Comparison of ENCODE assay signal across 11 cellular contexts in the genomic region with DNA sequence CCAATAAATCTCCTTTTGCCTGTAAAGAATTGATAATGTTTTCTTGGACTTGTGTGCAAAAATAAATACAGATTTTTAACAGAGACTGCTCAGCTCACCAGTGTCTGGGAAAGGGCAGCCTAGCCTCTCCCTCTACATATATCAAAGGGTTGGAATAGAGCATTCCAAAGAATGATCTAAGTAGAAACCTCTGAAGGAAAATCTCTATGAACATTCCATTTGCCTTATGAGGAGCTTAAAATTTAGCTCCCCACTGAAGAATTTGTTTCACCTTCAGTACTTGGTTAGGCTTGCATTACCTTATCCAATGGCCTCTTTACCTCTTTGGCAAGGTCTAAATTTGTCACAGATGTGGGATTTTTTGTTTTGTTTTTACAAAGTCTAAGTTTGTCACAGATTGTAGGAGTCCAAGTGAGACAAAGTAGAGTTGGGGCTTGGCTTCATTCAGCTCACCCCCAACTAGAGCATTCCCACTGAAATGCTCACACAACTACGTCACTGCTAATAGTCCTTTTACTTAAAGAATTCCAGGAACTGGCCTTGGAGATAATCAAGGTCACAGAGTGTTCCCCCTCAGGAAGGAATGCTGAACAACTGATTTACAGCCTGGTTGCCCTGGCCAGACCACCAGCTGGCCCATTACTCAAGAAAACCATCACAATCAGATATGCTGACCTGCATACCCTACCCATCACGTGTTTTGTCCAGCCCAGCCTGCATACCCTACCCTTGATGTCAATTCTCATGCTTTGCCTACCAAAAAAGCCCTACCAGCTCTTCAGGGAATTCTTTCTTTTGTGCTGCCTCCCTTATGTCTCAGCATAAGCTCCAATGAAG. TPM values are rescaled to one million over a fixed set of nuclear protein-coding genes. Genes with fewer than 3 reads are reported as not detected.
DNase-seq lines count a peak whose midpoint lies in the region; ATAC-seq and TF ChIP-seq lines count a peak whose summit lies in the region.
"Had no signal": no experiment of that assay in that cellular context is flagged by ENCODE, and none has a peak within 500 bp of the region (broad histone marks: within the 10 kb centered on the region; RNA-seq: fewer than 3 reads in every experiment).

No MANE protein-coding gene starts in this region.

- DNase-seq in AG08395 (ENCODE audit: low spot score) (peak; percentile 36), glomerular endothelial cell (ENCODE audit: extremely low read depth, low read depth, low spot score) (peak; percentile 99), non-pigmented ciliary epithelial cell (ENCODE audit: low read depth) (peak; percentile 38), NCI-H2081 treated with DMSO at 0.1 percent for 48 hours (lab: John Stamatoyannopoulos, UW) (no peak), ureter (ENCODE audit: low spot score) (no peak), SKM-1 treated with dmso at 0.1 percent for 144 hours (lab: John Stamatoyannopoulos, UW; ENCODE audit: unreplicated experiment) (no peak)
- no peak for DNase-seq in stimulated activated CD4-positive, alpha-beta T cell treated with anti-CD3 and anti-CD28 coated beads, Interleukin-4, amount 100 ng/mL, for 4 hours
- DNase-seq: Kasumi-1, NCI-H2171 treated with DMSO at 0.1 percent for 48 hours, RPMI8226 had no signal

- ATAC-seq in SK-N-SH treated with all-trans-retinoic acid at 6 μM for 48 hours: peak; percentile 80

TF ChIP-seq in SK-N-SH treated with all-trans-retinoic acid at 6 μM for 48 hours, 23 proteins besides CTCF, POLR2A, EP300 and RAD21:
- TF ChIP-seq ISL1 (CRISPR knock-in tag; IDR thresholded peaks at IDR 0.05) (peak; percentile 99), ARNTL (CRISPR knock-in tag; IDR thresholded peaks at IDR 0.05; ENCODE audit: borderline replicate concordance, low read depth) (no peak; the same call in 1 of the 2 replicates), ZFP30 (CRISPR knock-in tag; IDR thresholded peaks at IDR 0.05) (no peak), ZC3H10 (CRISPR knock-in tag; IDR thresholded peaks at IDR 0.05) (no peak), PPARA (CRISPR knock-in tag; IDR thresholded peaks at IDR 0.05; ENCODE audit: borderline replicate concordance) (no peak), RARB (CRISPR knock-in tag; IDR thresholded peaks at IDR 0.05) (peak; percentile 61; the same call in 1 of the 2 replicates), BACH2 (CRISPR knock-in tag; IDR thresholded peaks at IDR 0.05; ENCODE audit: borderline replicate concordance) (no peak), TOX (CRISPR knock-in tag; IDR thresholded peaks at IDR 0.05; ENCODE audit: borderline replicate concordance) (no peak), TCF4 (CRISPR knock-in tag; IDR thresholded peaks at IDR 0.05; ENCODE audit: borderline replicate concordance) (no peak), ESRRG (CRISPR knock-in tag; IDR thresholded peaks at IDR 0.05) (peak; percentile 92), ZFP3 (CRISPR knock-in tag; IDR thresholded peaks at IDR 0.05) (peak; percentile 87), ZNF565 (CRISPR knock-in tag; conservative IDR thresholded peaks at IDR 0.05; ENCODE audit: low read depth) (no peak; the same call in 1 of the 2 replicates), ZNF8 (CRISPR knock-in tag; IDR thresholded peaks at IDR 0.05) (0 out of 2 replicates have a peak, but pooled peaks have one; percentile 7), OSR1 (CRISPR knock-in tag; IDR thresholded peaks at IDR 0.05) (no peak), POU6F1 (CRISPR knock-in tag; IDR thresholded peaks at IDR 0.05; ENCODE audit: borderline replicate concordance, low read depth) (0 out of 2 replicates have a peak, but pooled peaks have one; percentile 37), PATZ1 (CRISPR knock-in tag; IDR thresholded peaks at IDR 0.05; ENCODE audit: borderline replicate concordance) (peak; percentile 79; the same call in 1 of the 2 replicates), CREB5 (CRISPR knock-in tag; IDR thresholded peaks at IDR 0.05; ENCODE audit: low read depth) (peak; percentile 93), SNAI2 (CRISPR knock-in tag; IDR thresholded peaks at IDR 0.05) (peak; percentile 75; the same call in 1 of the 2 replicates), ZNF70 (CRISPR knock-in tag; IDR thresholded peaks at IDR 0.05) (no peak), GLIS3 (CRISPR knock-in tag; IDR thresholded peaks at IDR 0.05) (peak; percentile 92), CSDC2 (CRISPR knock-in tag; IDR thresholded peaks at IDR 0.05) (peak; percentile 95)
- TF ChIP-seq, protein P1, sequence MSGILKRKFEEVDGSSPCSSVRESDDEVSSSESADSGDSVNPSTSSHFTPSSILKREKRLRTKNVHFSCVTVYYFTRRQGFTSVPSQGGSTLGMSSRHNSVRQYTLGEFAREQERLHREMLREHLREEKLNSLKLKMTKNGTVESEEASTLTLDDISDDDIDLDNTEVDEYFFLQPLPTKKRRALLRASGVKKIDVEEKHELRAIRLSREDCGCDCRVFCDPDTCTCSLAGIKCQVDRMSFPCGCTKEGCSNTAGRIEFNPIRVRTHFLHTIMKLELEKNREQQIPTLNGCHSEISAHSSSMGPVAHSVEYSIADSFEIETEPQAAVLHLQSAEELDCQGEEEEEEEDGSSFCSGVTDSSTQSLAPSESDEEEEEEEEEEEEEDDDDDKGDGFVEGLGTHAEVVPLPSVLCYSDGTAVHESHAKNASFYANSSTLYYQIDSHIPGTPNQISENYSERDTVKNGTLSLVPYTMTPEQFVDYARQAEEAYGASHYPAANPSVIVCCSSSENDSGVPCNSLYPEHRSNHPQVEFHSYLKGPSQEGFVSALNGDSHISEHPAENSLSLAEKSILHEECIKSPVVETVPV (CRISPR knock-in tag; IDR thresholded peaks at IDR 0.05): 0 out of 2 replicates have a peak, but pooled peaks have one; percentile 52
- TF ChIP-seq, protein P2, sequence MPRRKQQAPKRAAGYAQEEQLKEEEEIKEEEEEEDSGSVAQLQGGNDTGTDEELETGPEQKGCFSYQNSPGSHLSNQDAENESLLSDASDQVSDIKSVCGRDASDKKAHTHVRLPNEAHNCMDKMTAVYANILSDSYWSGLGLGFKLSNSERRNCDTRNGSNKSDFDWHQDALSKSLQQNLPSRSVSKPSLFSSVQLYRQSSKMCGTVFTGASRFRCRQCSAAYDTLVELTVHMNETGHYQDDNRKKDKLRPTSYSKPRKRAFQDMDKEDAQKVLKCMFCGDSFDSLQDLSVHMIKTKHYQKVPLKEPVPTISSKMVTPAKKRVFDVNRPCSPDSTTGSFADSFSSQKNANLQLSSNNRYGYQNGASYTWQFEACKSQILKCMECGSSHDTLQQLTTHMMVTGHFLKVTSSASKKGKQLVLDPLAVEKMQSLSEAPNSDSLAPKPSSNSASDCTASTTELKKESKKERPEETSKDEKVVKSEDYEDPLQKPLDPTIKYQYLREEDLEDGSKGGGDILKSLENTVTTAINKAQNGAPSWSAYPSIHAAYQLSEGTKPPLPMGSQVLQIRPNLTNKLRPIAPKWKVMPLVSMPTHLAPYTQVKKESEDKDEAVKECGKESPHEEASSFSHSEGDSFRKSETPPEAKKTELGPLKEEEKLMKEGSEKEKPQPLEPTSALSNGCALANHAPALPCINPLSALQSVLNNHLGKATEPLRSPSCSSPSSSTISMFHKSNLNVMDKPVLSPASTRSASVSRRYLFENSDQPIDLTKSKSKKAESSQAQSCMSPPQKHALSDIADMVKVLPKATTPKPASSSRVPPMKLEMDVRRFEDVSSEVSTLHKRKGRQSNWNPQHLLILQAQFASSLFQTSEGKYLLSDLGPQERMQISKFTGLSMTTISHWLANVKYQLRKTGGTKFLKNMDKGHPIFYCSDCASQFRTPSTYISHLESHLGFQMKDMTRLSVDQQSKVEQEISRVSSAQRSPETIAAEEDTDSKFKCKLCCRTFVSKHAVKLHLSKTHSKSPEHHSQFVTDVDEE (CRISPR knock-in tag; IDR thresholded peaks at IDR 0.05): peak; percentile 65

RNA-seq across cellular contexts. Expression of gene PPM1D, which starts 26.6 kb away (rescaled TPM):
- 22.2 and 27.6 TPM in 2 replicates for total RNA-seq in glomerular endothelial cell
- total RNA-seq in ureter: 10.0 TPM

RNA-seq across cellular contexts. Expression of gene APPBP2, which starts 47.3 kb away (rescaled TPM):
- 25.4 and 27.8 TPM in 2 replicates for total RNA-seq in glomerular endothelial cell
- 52.3 TPM for total RNA-seq in ureter

Comparison
In these comparisons a context has a peak if more than half of its experiments do, and no peak if none do; other contexts are left out.
1. DNase-seq: peak in AG08395 (single experiment), glomerular endothelial cell (single experiment) and non-pigmented ciliary epithelial cell (single experiment); none in NCI-H2081 treated with DMSO at 0.1 percent for 48 hours (single experiment), ureter (single experiment), stimulated activated CD4-positive, alpha-beta T cell treated with anti-CD3 and anti-CD28 coated beads, Interleukin-4, amount 100 ng/mL, for 4 hours (0 of 2) and SKM-1 treated with dmso at 0.1 percent for 144 hours (single experiment).